8 cellular contexts compared by ENCODE assay signal in the genomic region with DNA sequence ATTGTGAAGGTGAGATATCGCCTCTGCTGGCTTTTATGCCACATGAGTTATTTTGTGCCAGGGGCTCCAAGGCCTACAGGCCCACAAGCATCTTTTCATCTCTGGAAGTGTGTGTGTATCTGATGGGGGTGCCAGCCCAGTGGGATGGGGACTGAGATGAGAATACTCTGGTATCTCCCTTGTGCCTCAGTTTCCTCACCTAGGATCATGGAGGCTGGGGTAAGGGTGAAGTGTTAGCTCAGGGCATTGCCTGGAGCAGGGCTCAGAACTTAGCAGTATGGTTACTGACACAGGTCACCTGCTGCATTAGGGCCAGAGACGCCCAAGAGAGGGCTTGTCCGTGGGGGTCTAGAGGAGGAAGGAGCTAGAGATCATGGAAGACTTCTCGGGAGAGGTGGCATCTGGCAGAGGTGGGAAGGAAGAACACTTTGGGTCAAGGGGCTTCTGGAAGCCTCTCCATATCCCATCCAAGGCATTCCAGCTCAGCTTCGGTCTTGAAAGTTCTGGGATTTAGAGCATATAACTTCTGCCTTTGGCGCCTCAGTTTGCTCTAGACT. TPM values are rescaled to one million over a fixed set of nuclear protein-coding genes. Genes with fewer than 3 reads are reported as not detected.
A peak's percentile ranks its signal among the peaks of the same experiment; 100 is the strongest.
DNase-seq lines count a peak whose midpoint lies in the region; ATAC-seq, FAIRE-seq and TF ChIP-seq lines count a peak whose summit lies in the region.

No MANE protein-coding gene starts in this region.

- peak overlapping the region; percentile 52 for H3K4me3 ChIP-seq in CD8-positive, alpha-beta T cell (ENCODE audit: low read depth, low read length)
- peak overlapping the region; percentile 67 for H3K4me3 ChIP-seq in NT2/D1 (ENCODE audit: insufficient read length, low read depth)
- H3K4me3 ChIP-seq in endocrine pancreas (ENCODE audit: control insufficient read depth, insufficient read depth, low read length): no peak overlapping the region
- no peak overlapping the region for H3K4me3 ChIP-seq in parathyroid adenoma (ENCODE audit: low read depth, low read length)

- H3K9ac ChIP-seq in NT2/D1 (ENCODE audit: insufficient read length, low read depth) (peak overlapping the region; percentile 17), endocrine pancreas (ENCODE audit: control insufficient read depth, insufficient read depth, low read length) (peak overlapping the region; percentile 56), parathyroid adenoma (no peak overlapping the region)

- POLR2A ChIA-PET in CD8-positive, alpha-beta T cell (lab: Charles Lee): no interaction called here

- DNase-seq in CD8-positive, alpha-beta T cell: no peak
- DNase-seq in NT2/D1 (ENCODE audit: low read depth, low spot score) (no peak), NOMO-1 treated with DMSO at 0.1 percent for 48 hours (lab: John Stamatoyannopoulos, UW; ENCODE audit: unreplicated experiment) (no peak), D721Med (ENCODE audit: insufficient read length, low spot score) (no peak)
- DNase-seq in activated CD4-positive, CD25-positive, alpha-beta regulatory T cell treated with anti-CD3 and anti-CD28 coated beads, Interleukin-2, amount 50 U/mL, for 72 hours: no peak

- H3K9me3 Mint-ChIP-seq in CD8-positive, alpha-beta T cell: no peaks in the 10 kb centered on the region

- no peak for TF ChIP-seq CTCF in CD8-positive, alpha-beta T cell (IDR thresholded peaks at IDR 0.05)
- TF ChIP-seq CTCF in parathyroid adenoma (IDR thresholded peaks at IDR 0.05) (no peak), D721Med (IDR thresholded peaks at IDR 0.05; ENCODE audit: insufficient read depth, missing control alignments) (no peak)

- H3K36me3 Mint-ChIP-seq in CD8-positive, alpha-beta T cell: no peaks in the 10 kb centered on the region

- H2AFZ ChIP-seq in parathyroid adenoma: no peak overlapping the region

- H3K9me3 ChIP-seq in CD8-positive, alpha-beta T cell (ENCODE audit: low read length): no peaks in the 10 kb centered on the region
- no peaks in the 10 kb centered on the region for H3K9me3 ChIP-seq in NT2/D1 (ENCODE audit: insufficient read depth, low read length)
- no peaks in the 10 kb centered on the region for H3K9me3 ChIP-seq in endocrine pancreas (ENCODE audit: control insufficient read depth, low read length)
- no peaks in the 10 kb centered on the region for H3K9me3 ChIP-seq in parathyroid adenoma (ENCODE audit: control insufficient read depth, low read length)

- H3K79me2 ChIP-seq in parathyroid adenoma: no peaks in the 10 kb centered on the region

- H3K27ac Mint-ChIP-seq in CD8-positive, alpha-beta T cell: no peak overlapping the region

- H3K4me1 Mint-ChIP-seq in CD8-positive, alpha-beta T cell (ENCODE audit: low read depth): peaks cover 8% of the 10 kb centered on the region

- ATAC-seq in CD8-positive, alpha-beta T cell: no peak
- no peak for ATAC-seq in HG02840 (IDR thresholded peaks at IDR 0.05; ENCODE audit: low FRiP score, unreplicated experiment)

- no peaks in the 10 kb centered on the region for H3K36me3 ChIP-seq in CD8-positive, alpha-beta T cell (ENCODE audit: insufficient read depth, low read length)
- H3K36me3 ChIP-seq in NT2/D1 (ENCODE audit: insufficient read depth, insufficient read length, low read length): peaks cover 4% of the 10 kb centered on the region
- no peaks in the 10 kb centered on the region for H3K36me3 ChIP-seq in endocrine pancreas (ENCODE audit: control insufficient read depth, insufficient read depth, low read length)
- H3K36me3 ChIP-seq in parathyroid adenoma (ENCODE audit: control insufficient read depth, insufficient read depth, low read length): no peaks in the 10 kb centered on the region

- H3K27me3 ChIP-seq in CD8-positive, alpha-beta T cell (ENCODE audit: insufficient read depth, low read length): peaks cover 12% of the 10 kb centered on the region
- peaks cover 47% of the 10 kb centered on the region for H3K27me3 ChIP-seq in NT2/D1 (ENCODE audit: insufficient read depth, insufficient read length)
- H3K27me3 ChIP-seq in endocrine pancreas (ENCODE audit: control insufficient read depth, insufficient read depth, low read length): no peaks in the 10 kb centered on the region
- no peaks in the 10 kb centered on the region for H3K27me3 ChIP-seq in parathyroid adenoma (ENCODE audit: control insufficient read depth, insufficient read depth, low read length)

- intact Hi-C loops in CD8-positive, alpha-beta T cell (cut with DNase I, micrococcal nuclease): no loop called here

- FAIRE-seq in D721Med (lab: Jason Lieb, UNC): no peak

- peak overlapping the region; percentile 76 for H3K4me3 Mint-ChIP-seq in CD8-positive, alpha-beta T cell

- H3K27ac ChIP-seq in CD8-positive, alpha-beta T cell (ENCODE audit: low read depth, low read length): no peak overlapping the region
- H3K27ac ChIP-seq in parathyroid adenoma: no peak overlapping the region

- peaks cover 8% of the 10 kb centered on the region for H3K4me1 ChIP-seq in CD8-positive, alpha-beta T cell (ENCODE audit: insufficient read depth, low read length)
- H3K4me1 ChIP-seq in NT2/D1 (ENCODE audit: insufficient read depth, insufficient read length) (peaks cover 10% of the 10 kb centered on the region), endocrine pancreas (ENCODE audit: control insufficient read depth, insufficient read depth, low read length) (no peaks in the 10 kb centered on the region), parathyroid adenoma (no peaks in the 10 kb centered on the region)

- CTCF ChIA-PET in CD8-positive, alpha-beta T cell (lab: Charles Lee): interaction anchor here (0.6 kb wide), 1 partner anchor 15 kb away, joined by 3 read pairs; no protein-coding TSS in a partner anchor

- peak overlapping the region; percentile 86 for H3K4me2 ChIP-seq in parathyroid adenoma (ENCODE audit: low read length)

- H3K27me3 Mint-ChIP-seq in CD8-positive, alpha-beta T cell (ENCODE audit: low read depth): peaks cover 41% of the 10 kb centered on the region

RNA-seq across cellular contexts. Expression of gene WNK2, which starts 0.8 kb away (rescaled TPM):
- total RNA-seq in CD8-positive, alpha-beta T cell: under 1 TPM; 0.25 to 0.30 TPM

RNA-seq across cellular contexts. Expression of gene NINJ1, which starts 49.1 kb away (rescaled TPM):
- total RNA-seq in CD8-positive, alpha-beta T cell: 100 to 1,000 TPM; 214 to 229 TPM

Comparison
In these comparisons a context has a peak if more than half of its experiments do, and no peak if none do; other contexts are left out.
1. H3K4me3 ChIP-seq: peak in CD8-positive, alpha-beta T cell (single experiment) and NT2/D1 (single experiment); none in endocrine pancreas (single experiment) and parathyroid adenoma (single experiment).